Comparison of ENCODE assay signal across 14 cellular contexts in the genomic region with DNA sequence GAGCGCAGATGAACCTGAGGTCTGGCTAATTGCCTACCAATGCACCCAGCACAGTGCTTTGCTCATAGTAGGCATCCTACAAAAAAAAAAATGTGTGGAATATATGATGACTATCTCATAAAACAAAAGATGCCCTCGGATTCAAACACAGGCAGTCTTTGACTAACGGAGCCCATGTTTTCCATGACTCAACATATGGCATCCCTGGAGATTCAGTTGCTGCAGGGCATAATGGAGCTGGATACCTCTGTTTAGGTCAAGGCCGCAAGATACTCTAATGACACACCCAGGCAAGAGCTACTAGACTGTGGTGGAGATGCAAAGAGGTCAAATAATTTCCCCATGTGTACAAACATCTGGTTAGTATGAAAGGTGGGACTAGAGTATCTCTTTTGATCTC.
"Had no signal": no experiment of that assay in that cellular context is flagged by ENCODE, and none has a peak within 500 bp of the region (broad histone marks: within the 10 kb centered on the region; RNA-seq: fewer than 3 reads in every experiment).

No MANE protein-coding gene starts in this region.

- H3K4me3 ChIP-seq: heart right ventricle, pancreas, stomach, thoracic aorta had no signal

- DNase-seq: activated B cell treated with CpG ODN at 0.5 μM for 24 hours; activated CD4-positive, alpha-beta T cell treated with anti-CD3 and anti-CD28 coated beads, Interleukin-2, amount 50 U/mL, for 1 hour; activated naive CD4-positive, alpha-beta T cell treated with anti-CD3 and anti-CD28 coated beads for 36 hours; activated T-cell treated with anti-CD3 and anti-CD28 coated beads for 4 hours; erythroblast; heart right ventricle; kidney; stimulated activated CD4-positive, alpha-beta T cell treated with anti-CD3 and anti-CD28 coated beads, Interleukin-4, amount 100 ng/mL, for 24 hours; stomach had no signal

- H3K27ac Mint-ChIP-seq: activated B cell treated with CpG ODN at 0.5 μM for 24 hours; activated naive CD4-positive, alpha-beta T cell treated with anti-CD3 and anti-CD28 coated beads for 36 hours; activated T-helper 17 cell treated with anti-CD3 and anti-CD28 coated beads, Interleukin-2, amount 50 U/mL, for 72 hours; dendritic cell treated with granulocyte-macrophage colony-stimulating factor and Interleukin-4, amounts not matched to agents 40 ng/mL and 50 ng/mL, for 4 days had no signal

- H3K9me3 Mint-ChIP-seq: activated B cell treated with CpG ODN at 0.5 μM for 24 hours; activated naive CD4-positive, alpha-beta T cell treated with anti-CD3 and anti-CD28 coated beads for 36 hours; activated T-helper 17 cell treated with anti-CD3 and anti-CD28 coated beads, Interleukin-2, amount 50 U/mL, for 72 hours; dendritic cell treated with granulocyte-macrophage colony-stimulating factor and Interleukin-4, amounts not matched to agents 40 ng/mL and 50 ng/mL, for 4 days had no signal

- H3K27me3 ChIP-seq: heart right ventricle, pancreas, stomach had no signal

- H3K9me3 ChIP-seq: heart right ventricle, pancreas, stomach, thoracic aorta had no signal

- H3K4me1 ChIP-seq: pancreas, stomach had no signal

- H3K36me3 ChIP-seq: heart right ventricle, pancreas, stomach, thoracic aorta had no signal

- H3K4me3 Mint-ChIP-seq: activated B cell treated with CpG ODN at 0.5 μM for 24 hours; activated naive CD4-positive, alpha-beta T cell treated with anti-CD3 and anti-CD28 coated beads for 36 hours; activated T-helper 17 cell treated with anti-CD3 and anti-CD28 coated beads, Interleukin-2, amount 50 U/mL, for 72 hours; dendritic cell treated with granulocyte-macrophage colony-stimulating factor and Interleukin-4, amounts not matched to agents 40 ng/mL and 50 ng/mL, for 4 days; neural crest cell had no signal

- H3K27me3 Mint-ChIP-seq: activated B cell treated with CpG ODN at 0.5 μM for 24 hours; activated T-helper 17 cell treated with anti-CD3 and anti-CD28 coated beads, Interleukin-2, amount 50 U/mL, for 72 hours; dendritic cell treated with granulocyte-macrophage colony-stimulating factor and Interleukin-4, amounts not matched to agents 40 ng/mL and 50 ng/mL, for 4 days had no signal

- H3K27ac ChIP-seq: heart right ventricle, pancreas, stomach had no signal

- ATAC-seq: activated T-helper 17 cell treated with anti-CD3 and anti-CD28 coated beads, Interleukin-2, amount 50 U/mL, for 72 hours; pancreas had no signal

- H3K4me1 Mint-ChIP-seq: activated B cell treated with CpG ODN at 0.5 μM for 24 hours had no signal
